In genomic region chr1:67760030-67760821, GRCh38 we compare ENCODE assay signal across 1 cellular context.
A peak's percentile ranks its signal among the peaks of the same experiment; 100 is the strongest.
TF ChIP-seq lines count a peak whose summit lies in the region.

No MANE protein-coding gene starts in this region.

TF ChIP-seq in HepG2, 621 proteins besides CTCF, POLR2A, EP300 and RAD21 (continued from another document and continues in another):
- TF ChIP-seq KIAA2018 (CRISPR knock-in tag; IDR thresholded peaks at IDR 0.05; ENCODE audit: borderline replicate concordance) = no peak
- TF ChIP-seq, protein P1, sequence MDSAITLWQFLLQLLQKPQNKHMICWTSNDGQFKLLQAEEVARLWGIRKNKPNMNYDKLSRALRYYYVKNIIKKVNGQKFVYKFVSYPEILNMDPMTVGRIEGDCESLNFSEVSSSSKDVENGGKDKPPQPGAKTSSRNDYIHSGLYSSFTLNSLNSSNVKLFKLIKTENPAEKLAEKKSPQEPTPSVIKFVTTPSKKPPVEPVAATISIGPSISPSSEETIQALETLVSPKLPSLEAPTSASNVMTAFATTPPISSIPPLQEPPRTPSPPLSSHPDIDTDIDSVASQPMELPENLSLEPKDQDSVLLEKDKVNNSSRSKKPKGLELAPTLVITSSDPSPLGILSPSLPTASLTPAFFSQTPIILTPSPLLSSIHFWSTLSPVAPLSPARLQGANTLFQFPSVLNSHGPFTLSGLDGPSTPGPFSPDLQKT (CRISPR knock-in tag; IDR thresholded peaks at IDR 0.05; ENCODE audit: borderline replicate concordance) = no peak
- no peak for TF ChIP-seq ZNF619 (CRISPR knock-in tag; IDR thresholded peaks at IDR 0.05)
- TF ChIP-seq ZNF10 (CRISPR knock-in tag; IDR thresholded peaks at IDR 0.05; ENCODE audit: borderline replicate concordance, low read depth) = no peak
- TF ChIP-seq SP5 (CRISPR knock-in tag; IDR thresholded peaks at IDR 0.05; ENCODE audit: borderline replicate concordance, low read depth) = no peak
- no peak for TF ChIP-seq U2AF1 (optimal IDR thresholded peaks at IDR 0.05; ENCODE audit: low read depth, low read length)
- no peak for TF ChIP-seq GABPA (IDR thresholded peaks at IDR 0.05; ENCODE audit: low read depth, low read length)
- no peak for TF ChIP-seq GABPA (CRISPR knock-in tag; IDR thresholded peaks at IDR 0.05; ENCODE audit: low read depth)
- 0 out of 2 replicates have a peak, but pooled peaks have one; percentile 38 for TF ChIP-seq TFE3 (CRISPR knock-in tag; IDR thresholded peaks at IDR 0.05)
- TF ChIP-seq, protein P2, sequence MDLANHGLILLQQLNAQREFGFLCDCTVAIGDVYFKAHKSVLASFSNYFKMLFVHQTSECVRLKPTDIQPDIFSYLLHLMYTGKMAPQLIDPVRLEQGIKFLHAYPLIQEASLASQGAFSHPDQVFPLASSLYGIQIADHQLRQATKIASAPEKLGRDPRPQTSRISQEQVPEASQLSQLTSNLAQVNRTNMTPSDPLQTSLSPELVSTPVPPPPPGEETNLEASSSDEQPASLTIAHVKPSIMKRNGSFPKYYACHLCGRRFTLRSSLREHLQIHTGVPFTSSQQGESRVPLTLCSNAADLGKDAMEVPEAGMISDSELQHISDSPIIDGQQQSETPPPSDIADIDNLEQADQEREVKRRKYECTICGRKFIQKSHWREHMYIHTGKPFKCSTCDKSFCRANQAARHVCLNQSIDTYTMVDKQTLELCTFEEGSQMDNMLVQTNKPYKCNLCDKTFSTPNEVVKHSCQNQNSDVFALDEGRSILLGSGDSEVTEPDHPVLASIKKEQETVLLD (CRISPR knock-in tag; IDR thresholded peaks at IDR 0.05; ENCODE audit: low read depth) = no peak
- TF ChIP-seq SMAD9 (CRISPR knock-in tag; IDR thresholded peaks at IDR 0.05) = no peak
- TF ChIP-seq MAF1 (CRISPR knock-in tag; IDR thresholded peaks at IDR 0.05; ENCODE audit: borderline replicate concordance) = no peak
- no peak for TF ChIP-seq BRF2 (CRISPR knock-in tag; IDR thresholded peaks at IDR 0.05)
- no peak for TF ChIP-seq ZNF784 (CRISPR knock-in tag; IDR thresholded peaks at IDR 0.05; ENCODE audit: borderline replicate concordance)
- TF ChIP-seq CHD4 (IDR thresholded peaks at IDR 0.05; ENCODE audit: borderline replicate concordance, low read length) = no peak
- TF ChIP-seq ZBTB34 (CRISPR knock-in tag; IDR thresholded peaks at IDR 0.05) = no peak
- TF ChIP-seq ZNF530 (CRISPR knock-in tag; IDR thresholded peaks at IDR 0.05; ENCODE audit: low read depth) = no peak
- TF ChIP-seq RARG (CRISPR knock-in tag; IDR thresholded peaks at IDR 0.05; ENCODE audit: low read depth) = no peak
- TF ChIP-seq NFYC (CRISPR knock-in tag; IDR thresholded peaks at IDR 0.05) = no peak
- TF ChIP-seq, protein P3, sequence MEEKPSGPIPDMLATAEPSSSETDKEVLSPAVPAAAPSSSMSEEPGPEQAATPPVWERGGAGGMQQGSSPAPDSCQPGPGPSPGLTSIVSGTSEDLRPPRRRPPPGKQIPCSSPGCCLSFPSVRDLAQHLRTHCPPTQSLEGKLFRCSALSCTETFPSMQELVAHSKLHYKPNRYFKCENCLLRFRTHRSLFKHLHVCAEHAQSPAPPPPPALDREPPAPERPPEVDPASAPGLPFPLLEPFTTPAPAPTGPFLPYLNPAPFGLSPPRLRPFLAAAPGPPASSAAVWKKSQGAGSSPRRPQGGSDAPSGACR (CRISPR knock-in tag; IDR thresholded peaks at IDR 0.05) = no peak
- TF ChIP-seq MIER2 (CRISPR knock-in tag; IDR thresholded peaks at IDR 0.05) = no peak
- TF ChIP-seq MED8 (CRISPR knock-in tag; IDR thresholded peaks at IDR 0.05; ENCODE audit: insufficient replicate concordance) = no peak
- TF ChIP-seq, protein P4, sequence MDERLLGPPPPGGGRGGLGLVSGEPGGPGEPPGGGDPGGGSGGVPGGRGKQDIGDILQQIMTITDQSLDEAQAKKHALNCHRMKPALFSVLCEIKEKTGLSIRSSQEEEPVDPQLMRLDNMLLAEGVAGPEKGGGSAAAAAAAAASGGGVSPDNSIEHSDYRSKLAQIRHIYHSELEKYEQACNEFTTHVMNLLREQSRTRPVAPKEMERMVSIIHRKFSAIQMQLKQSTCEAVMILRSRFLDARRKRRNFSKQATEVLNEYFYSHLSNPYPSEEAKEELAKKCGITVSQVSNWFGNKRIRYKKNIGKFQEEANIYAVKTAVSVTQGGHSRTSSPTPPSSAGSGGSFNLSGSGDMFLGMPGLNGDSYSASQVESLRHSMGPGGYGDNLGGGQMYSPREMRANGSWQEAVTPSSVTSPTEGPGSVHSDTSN (CRISPR knock-in tag; IDR thresholded peaks at IDR 0.05) = no peak
- no peak for TF ChIP-seq ZNF121 (CRISPR knock-in tag; IDR thresholded peaks at IDR 0.05)
- TF ChIP-seq, protein P5, sequence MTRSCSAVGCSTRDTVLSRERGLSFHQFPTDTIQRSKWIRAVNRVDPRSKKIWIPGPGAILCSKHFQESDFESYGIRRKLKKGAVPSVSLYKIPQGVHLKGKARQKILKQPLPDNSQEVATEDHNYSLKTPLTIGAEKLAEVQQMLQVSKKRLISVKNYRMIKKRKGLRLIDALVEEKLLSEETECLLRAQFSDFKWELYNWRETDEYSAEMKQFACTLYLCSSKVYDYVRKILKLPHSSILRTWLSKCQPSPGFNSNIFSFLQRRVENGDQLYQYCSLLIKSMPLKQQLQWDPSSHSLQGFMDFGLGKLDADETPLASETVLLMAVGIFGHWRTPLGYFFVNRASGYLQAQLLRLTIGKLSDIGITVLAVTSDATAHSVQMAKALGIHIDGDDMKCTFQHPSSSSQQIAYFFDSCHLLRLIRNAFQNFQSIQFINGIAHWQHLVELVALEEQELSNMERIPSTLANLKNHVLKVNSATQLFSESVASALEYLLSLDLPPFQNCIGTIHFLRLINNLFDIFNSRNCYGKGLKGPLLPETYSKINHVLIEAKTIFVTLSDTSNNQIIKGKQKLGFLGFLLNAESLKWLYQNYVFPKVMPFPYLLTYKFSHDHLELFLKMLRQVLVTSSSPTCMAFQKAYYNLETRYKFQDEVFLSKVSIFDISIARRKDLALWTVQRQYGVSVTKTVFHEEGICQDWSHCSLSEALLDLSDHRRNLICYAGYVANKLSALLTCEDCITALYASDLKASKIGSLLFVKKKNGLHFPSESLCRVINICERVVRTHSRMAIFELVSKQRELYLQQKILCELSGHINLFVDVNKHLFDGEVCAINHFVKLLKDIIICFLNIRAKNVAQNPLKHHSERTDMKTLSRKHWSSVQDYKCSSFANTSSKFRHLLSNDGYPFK (CRISPR knock-in tag; IDR thresholded peaks at IDR 0.05; ENCODE audit: borderline replicate concordance) = no peak
- TF ChIP-seq SAFB2 (CRISPR knock-in tag; IDR thresholded peaks at IDR 0.05; ENCODE audit: borderline replicate concordance, low read depth) = no peak
- TF ChIP-seq ZNF468 (CRISPR knock-in tag; IDR thresholded peaks at IDR 0.05) = no peak
- no peak for TF ChIP-seq MXD4 (CRISPR knock-in tag; IDR thresholded peaks at IDR 0.05)
- TF ChIP-seq CBX1 (IDR thresholded peaks at IDR 0.05; ENCODE audit: low read depth) = no peak
- no peak for TF ChIP-seq FOXP1 (IDR thresholded peaks at IDR 0.05)
- TF ChIP-seq FOXP1 (CRISPR knock-in tag; IDR thresholded peaks at IDR 0.05) = no peak
- no peak for TF ChIP-seq NFE2L1 (CRISPR knock-in tag; IDR thresholded peaks at IDR 0.05; ENCODE audit: borderline replicate concordance)
- TF ChIP-seq TOPORS (CRISPR knock-in tag; IDR thresholded peaks at IDR 0.05) = 0 out of 2 replicates have a peak, but pooled peaks have one; percentile 22
- no peak for TF ChIP-seq MED13 (CRISPR knock-in tag; IDR thresholded peaks at IDR 0.05)
- no peak for TF ChIP-seq EZH2 (conservative IDR thresholded peaks at IDR 0.05; ENCODE audit: low read depth, low read length)
- TF ChIP-seq KDM2A (CRISPR knock-in tag; IDR thresholded peaks at IDR 0.05; ENCODE audit: borderline replicate concordance, low read depth) = peak; percentile 50; the same call in 1 of the 2 replicates
- TF ChIP-seq ZNF768 (CRISPR knock-in tag; IDR thresholded peaks at IDR 0.05) = no peak
